Comparison of ENCODE assay signal across 18 cellular contexts in genomic region chr14:38074754-38075153, GRCh38.
DNase-seq lines count a peak whose midpoint lies in the region; ATAC-seq and TF ChIP-seq lines count a peak whose summit lies in the region.
"Had no signal": no experiment of that assay in that cellular context is flagged by ENCODE, and none has a peak within 500 bp of the region (broad histone marks: within the 10 kb centered on the region; RNA-seq: fewer than 3 reads in every experiment).

No MANE protein-coding gene starts in this region.

- H3K9me3 Mint-ChIP-seq in activated naive CD8-positive, alpha-beta T cell (ENCODE audit: low read depth), result no peaks in the 10 kb centered on the region
- peaks cover 5% of the 10 kb centered on the region for H3K9me3 Mint-ChIP-seq in natural killer cell treated with Interleukin-12 subunit alpha and Interleukin-12 subunit beta and Interleukin-15 and Interleukin-18, amount 100 ng/mL, for 72 hours

- ATAC-seq in natural killer cell treated with Interleukin-12 subunit alpha and Interleukin-12 subunit beta and Interleukin-15 and Interleukin-18, amount 100 ng/mL, for 72 hours, result no peak

- H3K4me2 ChIP-seq in Loucy (ENCODE audit: low read depth, low read length, poor library complexity, severe bottlenecking), result peak overlapping the region; percentile 90

- 0 out of 2 replicates have a peak overlapping the region, but pooled peaks have one; percentile 39 for H2AFZ ChIP-seq in Loucy (ENCODE audit: low read length)

- H3K36me3 Mint-ChIP-seq in activated naive CD8-positive, alpha-beta T cell, result no peaks in the 10 kb centered on the region
- peaks cover 4% of the 10 kb centered on the region for H3K36me3 Mint-ChIP-seq in natural killer cell treated with Interleukin-12 subunit alpha and Interleukin-12 subunit beta and Interleukin-15 and Interleukin-18, amount 100 ng/mL, for 72 hours
- H3K36me3 Mint-ChIP-seq: naive B cell had no signal

- no peaks in the 10 kb centered on the region for H3K27me3 Mint-ChIP-seq in activated naive CD8-positive, alpha-beta T cell
- no peaks in the 10 kb centered on the region for H3K27me3 Mint-ChIP-seq in natural killer cell treated with Interleukin-12 subunit alpha and Interleukin-12 subunit beta and Interleukin-15 and Interleukin-18, amount 100 ng/mL, for 72 hours
- H3K27me3 Mint-ChIP-seq: memory B cell, naive B cell had no signal

- H3K4me3 ChIP-seq in Loucy (ENCODE audit: low read length, poor library complexity, severe bottlenecking), result peak overlapping the region; percentile 58
- H3K4me3 ChIP-seq: tibial nerve had no signal

- TF ChIP-seq CTCF in Loucy (conservative IDR thresholded peaks at IDR 0.05; ENCODE audit: low read length), result no peak

- peaks cover 19% of the 10 kb centered on the region for H3F3A ChIP-seq in Loucy (ENCODE audit: low read depth)

- peaks cover 80% of the 10 kb centered on the region for H3K4me1 Mint-ChIP-seq in activated naive CD8-positive, alpha-beta T cell (ENCODE audit: low read depth)
- H3K4me1 Mint-ChIP-seq in natural killer cell treated with Interleukin-12 subunit alpha and Interleukin-12 subunit beta and Interleukin-15 and Interleukin-18, amount 100 ng/mL, for 72 hours (ENCODE audit: low read depth in 2 of 2), result peaks cover 61 to 68% of the 10 kb centered on the region in 2 donors
- H3K4me1 Mint-ChIP-seq: memory B cell, naive B cell had no signal

- no peaks in the 10 kb centered on the region for H3K9me3 ChIP-seq in Loucy (ENCODE audit: insufficient read depth, low read depth, low read length)

- no peaks in the 10 kb centered on the region for H4K20me1 ChIP-seq in Loucy (ENCODE audit: insufficient read depth, low read length, poor library complexity, severe bottlenecking)

- peak overlapping the region; percentile 70 for H3K27ac Mint-ChIP-seq in activated naive CD8-positive, alpha-beta T cell
- H3K27ac Mint-ChIP-seq in natural killer cell treated with Interleukin-12 subunit alpha and Interleukin-12 subunit beta and Interleukin-15 and Interleukin-18, amount 100 ng/mL, for 72 hours, result peak overlapping the region; percentile 73 to 93
- H3K27ac Mint-ChIP-seq: memory B cell, naive B cell had no signal

- H3K4me3 Mint-ChIP-seq in activated naive CD8-positive, alpha-beta T cell, result peak overlapping the region; percentile 2
- peak overlapping the region; percentile 74 for H3K4me3 Mint-ChIP-seq in natural killer cell treated with Interleukin-12 subunit alpha and Interleukin-12 subunit beta and Interleukin-15 and Interleukin-18, amount 100 ng/mL, for 72 hours
- H3K4me3 Mint-ChIP-seq: memory B cell, naive B cell had no signal

- peaks cover 64% of the 10 kb centered on the region for H3K4me1 ChIP-seq in Loucy (ENCODE audit: insufficient read depth, low read length, poor library complexity, severe bottlenecking)

- H3K27me3 ChIP-seq in Loucy (ENCODE audit: insufficient read depth, low read length, poor library complexity, severe bottlenecking), result no peaks in the 10 kb centered on the region
- H3K27me3 ChIP-seq: tibial nerve had no signal

- no peaks in the 10 kb centered on the region for H3K9me2 ChIP-seq in Loucy (replicated peaks; ENCODE audit: low read depth, low read length)

- H3K79me2 ChIP-seq in Loucy (ENCODE audit: insufficient read depth, low read length), result no peaks in the 10 kb centered on the region

- no peaks in the 10 kb centered on the region for H3K36me3 ChIP-seq in Loucy (ENCODE audit: insufficient read depth, low read length)
- H3K36me3 ChIP-seq: tibial nerve had no signal

- H3K9ac ChIP-seq in Loucy (ENCODE audit: low read depth, low read length, poor library complexity, severe bottlenecking), result peak overlapping the region; percentile 69

- peak; percentile 10 for DNase-seq in activated gamma-delta T cell treated with Interleukin-2 at 50 U/mL for 16 hours
- no peak for DNase-seq in activated gamma-delta T cell (lab: John Stamatoyannopoulos, UW)
- DNase-seq in natural killer cell treated with Interleukin-12 subunit alpha and Interleukin-12 subunit beta and Interleukin-15 and Interleukin-18, amount 100 ng/mL, for 72 hours (ENCODE audit: low spot score), result no peak
- DNase-seq in NCI-H446 treated with DMSO at 0.1 percent for 48 hours (lab: John Stamatoyannopoulos, UW), result no peak
- DNase-seq in HuH-7.5 (ENCODE audit: low spot score), result no peak
- DNase-seq in NCI-H510A (lab: John Stamatoyannopoulos, UW), result no peak
- DNase-seq: activated CD4-positive, CD25-positive, alpha-beta regulatory T cell; activated naive CD4-positive, alpha-beta T cell treated with anti-CD3 and anti-CD28 coated beads, Interleukin-2, amount 50 U/mL, for 16 hours; KBM-7; naive B cell; NCI-H2029; NCI-H345; stimulated activated CD4-positive, alpha-beta T cell treated with anti-CD3 and anti-CD28 coated beads, Interleukin-1b, Interleukin-23, amount 100 ng/mL, for 48 hours; T-helper 9 cell had no signal
